18 cellular contexts compared by ENCODE assay signal in the genomic region with DNA sequence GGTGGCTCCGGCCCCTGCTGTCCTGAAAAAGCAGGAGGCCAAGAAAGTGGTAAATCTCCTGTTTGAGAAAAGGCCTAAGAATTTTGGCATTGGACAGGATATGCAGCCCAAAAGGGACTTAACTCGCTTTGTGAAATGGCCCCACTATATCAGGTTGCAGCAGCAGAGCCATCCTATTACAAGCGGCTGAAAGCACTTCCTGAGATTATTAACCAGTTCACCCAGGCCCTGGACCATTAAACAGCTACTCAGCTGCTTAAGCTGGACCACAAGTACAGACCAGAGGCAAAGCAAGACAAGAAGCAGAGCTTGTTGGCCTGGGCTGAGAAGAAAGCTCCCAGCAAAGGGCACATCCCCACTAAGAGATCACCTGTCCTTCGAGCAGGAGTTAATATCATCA.
DNase-seq lines count a peak whose midpoint lies in the region; ATAC-seq, FAIRE-seq and TF ChIP-seq lines count a peak whose summit lies in the region.
"Had no signal": no experiment of that assay in that cellular context is flagged by ENCODE, and none has a peak within 500 bp of the region (broad histone marks: within the 10 kb centered on the region; RNA-seq: fewer than 3 reads in every experiment).

No MANE protein-coding gene starts in this region.

- H3K9ac ChIP-seq in DND-41 (ENCODE audit: low read depth, low read length), result no peak overlapping the region
- H3K9ac ChIP-seq: BLaER1 had no signal

- H3K9me3 ChIP-seq in DND-41 (ENCODE audit: insufficient read depth, low read length, severe bottlenecking), result no peaks in the 10 kb centered on the region
- H3K9me3 ChIP-seq: BLaER1, Caco-2, HAP-1 had no signal

- H3K4me3 ChIP-seq in DND-41 (ENCODE audit: low read depth in 1 of 2, low read length in 2 of 2), result no peak overlapping the region
- H3K4me3 ChIP-seq: BLaER1, GM12878, HAP-1 had no signal

- no peak for TF ChIP-seq CTCF in DND-41 (IDR thresholded peaks at IDR 0.05; ENCODE audit: borderline replicate concordance, extremely low read depth, low read length, poor library complexity, severe bottlenecking)
- TF ChIP-seq CTCF in MCF 10A (IDR thresholded peaks at IDR 0.05; ENCODE audit: unreplicated experiment), result no peak
- TF ChIP-seq CTCF in D721Med (IDR thresholded peaks at IDR 0.05; ENCODE audit: insufficient read depth, missing control alignments), result no peak

- no peaks in the 10 kb centered on the region for H3K27me3 ChIP-seq in DND-41 (ENCODE audit: insufficient read depth, low read length, poor library complexity)
- H3K27me3 ChIP-seq: BLaER1 had no signal

- CTCF ChIA-PET in MCF 10A (lab: Yijun Ruan, JAX), result no interaction called here

- no peak for DNase-seq in DND-41
- peak; percentile 90 for DNase-seq in NCI-H146 treated with DMSO at 0.1 percent for 48 hours (lab: John Stamatoyannopoulos, UW; ENCODE audit: unreplicated experiment)
- peak; percentile 48 for DNase-seq in kidney tubule cell (ENCODE audit: low spot score)
- peak; percentile 84 for DNase-seq in renal cortical epithelial cell (ENCODE audit: low read depth)
- DNase-seq in MCF 10A (ENCODE audit: unreplicated experiment), result no peak
- no peak for DNase-seq in D721Med (ENCODE audit: insufficient read length, low spot score)
- no peak for DNase-seq in head of caudate nucleus
- DNase-seq: 8988T; AML-193; Caco-2; CD8-positive, alpha-beta memory T cell; DMS53; GOT3 had no signal

- ATAC-seq in DND-41 (ENCODE audit: insufficient read depth, low read depth), result no peak
- ATAC-seq: GM12878 had no signal

- intact Hi-C loops in MCF 10A (cut with micrococcal nuclease), result no loop called here
- intact Hi-C loops in head of caudate nucleus (cut with DNase I), result no loop called here

- H3K79me2 ChIP-seq in DND-41 (ENCODE audit: insufficient read depth, low read length), result peaks cover 78% of the 10 kb centered on the region

- peaks cover 5% of the 10 kb centered on the region; the same call in 1 of the 2 replicates for H3K4me1 ChIP-seq in DND-41 (ENCODE audit: insufficient read depth, low read length)
- H3K4me1 ChIP-seq: BLaER1, Caco-2, HAP-1 had no signal

- no peaks in the 10 kb centered on the region for H3K36me3 ChIP-seq in DND-41 (ENCODE audit: insufficient read depth, low read length)
- H3K36me3 ChIP-seq: BLaER1, HAP-1 had no signal

- peak overlapping the region; percentile 11; the same call in 1 of the 2 replicates for H3K27ac ChIP-seq in DND-41 (ENCODE audit: low read length)
- H3K27ac ChIP-seq: BLaER1, HL-60 had no signal

- peaks cover 12% of the 10 kb centered on the region; the same call in 1 of the 2 replicates for H4K20me1 ChIP-seq in DND-41 (ENCODE audit: insufficient read depth, low read length)
- H4K20me1 ChIP-seq: BLaER1 had no signal

- no peak overlapping the region for H2AFZ ChIP-seq in DND-41 (ENCODE audit: low read depth, low read length)

- no peaks in the 10 kb centered on the region for H3K36me3 Mint-ChIP-seq in MCF 10A (ENCODE audit: insufficient read depth, unreplicated experiment)

- no peak for FAIRE-seq in D721Med (lab: Jason Lieb, UNC)
- FAIRE-seq: GM12878, GM18507 had no signal

- H3K27ac Mint-ChIP-seq in MCF 10A (ENCODE audit: low read depth, unreplicated experiment), result no peak overlapping the region
- H3K27ac Mint-ChIP-seq: CD8-positive, alpha-beta memory T cell had no signal

- no peaks in the 10 kb centered on the region for H3K4me1 Mint-ChIP-seq in MCF 10A (ENCODE audit: insufficient read depth, unreplicated experiment)

- POLR2A ChIA-PET in MCF 10A (lab: Yijun Ruan, JAX), result no interaction called here

- no peak overlapping the region for H3K4me3 Mint-ChIP-seq in MCF 10A (ENCODE audit: unreplicated experiment)
- H3K4me3 Mint-ChIP-seq: CD8-positive, alpha-beta memory T cell had no signal

- BruUV-seq in MCF 10A (replicated peaks; lab: Mats Ljungman, UMichigan), result no TSS peak

- H3K27me3 Mint-ChIP-seq in MCF 10A (ENCODE audit: insufficient read depth, unreplicated experiment), result peaks cover 15% of the 10 kb centered on the region
- H3K27me3 Mint-ChIP-seq: CD8-positive, alpha-beta memory T cell had no signal

- H3K4me2 ChIP-seq in DND-41 (ENCODE audit: insufficient read depth, low read length), result no peak overlapping the region
- H3K4me2 ChIP-seq: BLaER1 had no signal

- H3K9me3 Mint-ChIP-seq in MCF 10A (ENCODE audit: unreplicated experiment), result no peaks in the 10 kb centered on the region
- H3K9me3 Mint-ChIP-seq: CD8-positive, alpha-beta memory T cell had no signal

Comparison
In these comparisons a context has a peak if more than half of its experiments do, and no peak if none do; other contexts are left out.
1. DNase-seq: peak in NCI-H146 treated with DMSO at 0.1 percent for 48 hours (single experiment), kidney tubule cell (single experiment) and renal cortical epithelial cell (single experiment); none in DND-41 (single experiment), MCF 10A (single experiment), D721Med (single experiment) and head of caudate nucleus (0 of 42).